22 cellular contexts compared by ENCODE assay signal in genomic region chr19:11652492-11652891, GRCh38. TPM values are rescaled to one million over a fixed set of nuclear protein-coding genes. Genes with fewer than 3 reads are reported as not detected.
A peak's percentile ranks its signal among the peaks of the same experiment; 100 is the strongest.
DNase-seq lines count a peak whose midpoint lies in the region; ATAC-seq, FAIRE-seq and TF ChIP-seq lines count a peak whose summit lies in the region.
"Had no signal": no experiment of that assay in that cellular context is flagged by ENCODE, and none has a peak within 500 bp of the region (broad histone marks: within the 10 kb centered on the region; RNA-seq: fewer than 3 reads in every experiment).

No MANE protein-coding gene starts in this region.

- peaks cover 75% of the 10 kb centered on the region for H3K36me3 Mint-ChIP-seq in progenitor cell of endocrine pancreas (ENCODE audit: insufficient read depth)

- ATAC-seq in HepG2: no peak
- no peak for ATAC-seq in right lobe of liver
- ATAC-seq in K562: no peak
- no peak for ATAC-seq in esophagus mucosa
- ATAC-seq: CD8-positive, alpha-beta T cell had no signal

- no peaks in the 10 kb centered on the region for H3K27me3 Mint-ChIP-seq in progenitor cell of endocrine pancreas
- H3K27me3 Mint-ChIP-seq: B cell had no signal

- no peak for TF ChIP-seq POLR2A in HepG2 (IDR thresholded peaks at IDR 0.05; ENCODE audit: insufficient read depth in 1 of 2, low read depth in 2 of 2, low read length in 2 of 2)
- TF ChIP-seq POLR2A in right lobe of liver (IDR thresholded peaks at IDR 0.05): no peak
- TF ChIP-seq POLR2A in K562 (conservative IDR thresholded peaks at IDR 0.05): no peak

- H3K79me2 ChIP-seq in HepG2 (ENCODE audit: insufficient read depth, low read length) (no peaks in the 10 kb centered on the region), K562 (ENCODE audit: control insufficient read depth, insufficient read depth, low read length) (no peaks in the 10 kb centered on the region; the same call in 2 of the 3 replicates), PC-9 (ENCODE audit: low read depth) (no peaks in the 10 kb centered on the region)

- no peak for TF ChIP-seq CTCF in HepG2 (CRISPR knock-in tag; IDR thresholded peaks at IDR 0.05)
- TF ChIP-seq CTCF in right lobe of liver (IDR thresholded peaks at IDR 0.05): no peak
- TF ChIP-seq CTCF in K562 (IDR thresholded peaks at IDR 0.05 in 2 of 3, conservative IDR thresholded peaks at IDR 0.05 in 1 of 3; ENCODE audit: insufficient read depth in 2 of 3, low read depth in 1 of 3, low read length in 3 of 3): no peak
- TF ChIP-seq CTCF in progenitor cell of endocrine pancreas (IDR thresholded peaks at IDR 0.05; ENCODE audit: unreplicated experiment): no peak
- TF ChIP-seq CTCF in PC-9 (conservative IDR thresholded peaks at IDR 0.05): no peak

- H2AFZ ChIP-seq in HepG2 (ENCODE audit: low read length) (no peak overlapping the region), K562 (ENCODE audit: low read depth, low read length) (no peak overlapping the region), PC-9 (no peak overlapping the region)

- H3K4me3 Mint-ChIP-seq in progenitor cell of endocrine pancreas (ENCODE audit: low read depth): no peak overlapping the region
- H3K4me3 Mint-ChIP-seq: B cell; CD14-positive monocyte; CD8-positive, alpha-beta T cell; H9; HFFc6 had no signal

- no peaks in the 10 kb centered on the region for H3K9me1 ChIP-seq in K562 (ENCODE audit: control insufficient read depth, insufficient read depth, low read length)

- CTCF ChIA-PET in HepG2 (lab: Yijun Ruan, JAX; ENCODE audit: low intra/inter-chr PET ratio, low total read pairs) (no interaction called here), K562 (lab: Yijun Ruan, JAX; ENCODE audit: low intra/inter-chr PET ratio) (interaction anchor here (0.6 kb wide), 1 partner anchor 534 kb away, joined by 3 read pairs; no protein-coding TSS in a partner anchor), PC-9 (lab: Charles Lee) (no interaction called here)

- no peak for TF ChIP-seq RAD21 in HepG2 (CRISPR knock-in tag; IDR thresholded peaks at IDR 0.05)
- TF ChIP-seq RAD21 in K562 (CRISPR knock-in tag; conservative IDR thresholded peaks at IDR 0.05 in 1 of 2, IDR thresholded peaks at IDR 0.05 in 1 of 2): no peak

- WGBS in HepG2 (ENCODE audit: low lambda C conversion rate): 96% methylated on average over 6 of the region's 6 CpGs
- WGBS in right lobe of liver (ENCODE audit: insufficient coverage, low coverage, low lambda C conversion rate, missing lambda C conversion rate): 90% methylated on average over 6 of the region's 6 CpGs
- 80% methylated on average over 6 of the region's 6 CpGs for WGBS in K562 (ENCODE audit: insufficient coverage, low coverage, missing lambda C conversion rate)

- H3K27me3 ChIP-seq in HepG2 (ENCODE audit: control insufficient read depth in 1 of 2, insufficient read depth in 2 of 2, low read length in 2 of 2): no peaks in the 10 kb centered on the region
- H3K27me3 ChIP-seq in right lobe of liver: no peaks in the 10 kb centered on the region
- H3K27me3 ChIP-seq in K562 (ENCODE audit: control insufficient read depth in 2 of 2, insufficient read depth in 2 of 2, low read length in 2 of 2): no peaks in the 10 kb centered on the region
- H3K27me3 ChIP-seq in PC-9 (ENCODE audit: insufficient read depth, low read depth): no peaks in the 10 kb centered on the region

- H3K9me3 ChIP-seq in HepG2 (ENCODE audit: low read length): no peaks in the 10 kb centered on the region
- H3K9me3 ChIP-seq in right lobe of liver: peaks cover 0 to 18% (median 6%) of the 10 kb centered on the region in 4 donors
- H3K9me3 ChIP-seq in K562 (replicated peaks; ENCODE audit: control insufficient read depth, insufficient read depth, low read depth, low read length): peaks cover 17% of the 10 kb centered on the region
- peaks cover 43% of the 10 kb centered on the region; the same call in 1 of the 2 replicates for H3K9me3 ChIP-seq in PC-9 (ENCODE audit: insufficient read depth, low read depth)

- H3K9me2 ChIP-seq in PC-9 (ENCODE audit: insufficient read depth): no peaks in the 10 kb centered on the region

- H4K20me1 ChIP-seq in HepG2 (ENCODE audit: insufficient read depth, low read length) (no peaks in the 10 kb centered on the region), K562 (replicated peaks; ENCODE audit: control insufficient read depth, insufficient read depth, low read length) (no peaks in the 10 kb centered on the region), PC-9 (ENCODE audit: insufficient read depth) (no peaks in the 10 kb centered on the region)

- peaks cover 8% of the 10 kb centered on the region for H3K4me1 ChIP-seq in HepG2 (ENCODE audit: insufficient read depth, low read length)
- H3K4me1 ChIP-seq in right lobe of liver: no peaks in the 10 kb centered on the region
- H3K4me1 ChIP-seq in K562 (replicated peaks in 1 of 2; ENCODE audit: control insufficient read depth in 2 of 2, insufficient read depth in 2 of 2, low read length in 2 of 2): no peaks in the 10 kb centered on the region
- H3K4me1 ChIP-seq in PC-9 (replicated peaks; ENCODE audit: insufficient read depth): peaks cover 7% of the 10 kb centered on the region

- no peak overlapping the region for H3K27ac ChIP-seq in HepG2 (ENCODE audit: extremely low read length, insufficient read depth, low read length)
- no peak overlapping the region for H3K27ac ChIP-seq in right lobe of liver
- no peak overlapping the region for H3K27ac ChIP-seq in K562 (ENCODE audit: extremely low read depth, low read depth, low read length)
- H3K27ac ChIP-seq in PC-9: no peak overlapping the region

- H3F3A ChIP-seq in PC-9 (ENCODE audit: insufficient read depth, low read depth): no peaks in the 10 kb centered on the region

- H3K4me2 ChIP-seq in HepG2 (ENCODE audit: low read depth, low read length) (no peak overlapping the region), K562 (ENCODE audit: insufficient read depth, low read length) (no peak overlapping the region), PC-9 (no peak overlapping the region)

- peaks cover 2 to 11% of the 10 kb centered on the region in 2 experiments; a peak in 2 of 5 replicates for H3K36me3 ChIP-seq in HepG2 (replicated peaks in 1 of 2; ENCODE audit: control insufficient read depth in 1 of 2, insufficient read depth in 2 of 2, low read length in 2 of 2)
- H3K36me3 ChIP-seq in right lobe of liver: peaks cover 0 to 12% (median 5%) of the 10 kb centered on the region in 4 donors
- H3K36me3 ChIP-seq in K562 (ENCODE audit: control insufficient read depth, insufficient read depth, low read length): peaks cover 37% of the 10 kb centered on the region
- H3K36me3 ChIP-seq in PC-9 (ENCODE audit: low read depth): peaks cover 13% of the 10 kb centered on the region

- BruUV-seq in HepG2 (replicated peaks; lab: Mats Ljungman, UMichigan) (TSS peak; percentile 39), K562 (replicated peaks; lab: Mats Ljungman, UMichigan) (TSS peak; percentile 34), PC-9 (replicated peaks; lab: Mats Ljungman, UMichigan) (no TSS peak)

- in situ Hi-C loops in HepG2 (cut with HindIII; ENCODE audit: extremely low pct_ligation_motif_present, low pct_unique_long_range_greater_than_20kb) (no loop called here), K562 (cut with MboI) (no loop called here)

- H3K4me3 ChIP-seq in HepG2 (replicated peaks in 1 of 3; ENCODE audit: insufficient read depth in 1 of 3, low read depth in 2 of 3, low read length in 3 of 3) (no peak overlapping the region), right lobe of liver (no peak overlapping the region), K562 (no peak overlapping the region), PC-9 (no peak overlapping the region)

- peaks cover 53% of the 10 kb centered on the region for H3K9me3 Mint-ChIP-seq in progenitor cell of endocrine pancreas (ENCODE audit: low read depth)

- H3K9ac ChIP-seq in HepG2 (ENCODE audit: insufficient read depth, low read depth, low read length) (no peak overlapping the region), K562 (ENCODE audit: insufficient read depth in 1 of 2, low read depth in 2 of 2, low read length in 2 of 2) (no peak overlapping the region)

- FAIRE-seq in HepG2 (lab: Jason Lieb, UNC) (no peak), K562 (lab: Jason Lieb, UNC) (no peak)
- FAIRE-seq: G401.6, GM12892, GM19239 had no signal

- peak overlapping the region; percentile 53 for H3K27ac Mint-ChIP-seq in progenitor cell of endocrine pancreas
- H3K27ac Mint-ChIP-seq: B cell; CD14-positive monocyte; CD8-positive, alpha-beta T cell; H9; HFFc6 had no signal

- POLR2A ChIA-PET in HepG2 (lab: Yijun Ruan, JAX): no interaction called here
- POLR2A ChIA-PET in K562 (lab: Yijun Ruan, JAX): no interaction called here
- POLR2A ChIA-PET in PC-9 (lab: Charles Lee; ENCODE audit: unreplicated experiment): no interaction called here

- DNase-seq in HepG2 (ENCODE audit: low spot score): no peak
- DNase-seq in right lobe of liver: no peak
- DNase-seq in M059J (ENCODE audit: low read depth): peak; percentile 7
- no peak for DNase-seq in K562 (ENCODE audit: extremely low read depth in 1 of 4, low spot score in 3 of 4)
- DNase-seq in progenitor cell of endocrine pancreas (ENCODE audit: low spot score, unreplicated experiment): no peak
- DNase-seq in PC-9: no peak
- no peak for DNase-seq in AML-193 (lab: John Stamatoyannopoulos, UW)
- DNase-seq: ACHN; CD8-positive, alpha-beta T cell; COR-L47; DMS79 treated with DMSO at 0.1 percent for 48 hours; EL; GOT3; H9; HFFc6; KG1 had no signal

- no peak for TF ChIP-seq EP300 in HepG2 (IDR thresholded peaks at IDR 0.05; ENCODE audit: low read depth in 2 of 2, low read length in 2 of 2)
- no peak for TF ChIP-seq EP300 in HepG2 (CRISPR knock-in tag; IDR thresholded peaks at IDR 0.05; ENCODE audit: borderline replicate concordance)
- TF ChIP-seq EP300 in K562 (IDR thresholded peaks at IDR 0.05; ENCODE audit: low read length): no peak

- H3K4me1 Mint-ChIP-seq in progenitor cell of endocrine pancreas (ENCODE audit: low read depth): no peaks in the 10 kb centered on the region
- H3K4me1 Mint-ChIP-seq: B cell, CD14-positive monocyte, H9 had no signal

- intact Hi-C loops in HepG2 (cut with micrococcal nuclease; ENCODE audit: unreplicated experiment): no loop called here
- intact Hi-C loops in right lobe of liver (cut with DNase I): no loop called here
- intact Hi-C loops in K562 (cut with micrococcal nuclease): no loop called here
- intact Hi-C loops in PC-9 (cut with micrococcal nuclease; ENCODE audit: unreplicated experiment): no loop called here

RNA-seq across cellular contexts. Expression of gene ZNF627, which starts 55.2 kb away (rescaled TPM):
- 12.7 and 14.2 TPM in 2 replicates for total RNA-seq in HepG2 (2016; rRNA removed; fragmentation: Illumina TruSeq; extraction: Trizol)
- 3.0 and 3.1 TPM in 2 replicates for total RNA-seq in HepG2 (2016; cell fraction: cytosol; rRNA removed; fragmentation: Illumina TruSeq; extraction: Trizol; ENCODE audit: low read depth)
- total RNA-seq in HepG2 (2016; cell fraction: insoluble cytoplasmic fraction; rRNA removed; fragmentation: Illumina TruSeq; extraction: Trizol): 13.5 and 18.6 TPM in 2 replicates
- 9.4 and 10.1 TPM in 2 replicates for total RNA-seq in HepG2 (2016; cell fraction: membrane; rRNA removed; fragmentation: Illumina TruSeq; extraction: Trizol)
- total RNA-seq in HepG2 (2016; cell fraction: nucleus; rRNA removed; fragmentation: Illumina TruSeq; extraction: Trizol): 8.8 and 9.3 TPM in 2 replicates
- 4.2 and 4.5 TPM in 2 replicates for polyA plus RNA-seq in HepG2 (2011; rRNA removed)
- 2.2 and 4.3 TPM in 2 replicates for polyA plus RNA-seq in HepG2 (2011; cell fraction: cytosol; rRNA removed)
- polyA plus RNA-seq in HepG2 (2011; cell fraction: nucleus; rRNA removed): 2.8 and 3.3 TPM in 2 replicates
- polyA plus RNA-seq in HepG2 (2012): 6.0 and 6.4 TPM in 2 replicates
- polyA plus RNA-seq in HepG2 (2016; cell fraction: cytosol; fragmentation: Illumina TruSeq; extraction: Trizol; ENCODE audit: low read depth): 1.1 and 1.4 TPM in 2 replicates
- 7.3 and 8.2 TPM in 2 replicates for polyA plus RNA-seq in HepG2 (2016; cell fraction: insoluble cytoplasmic fraction; fragmentation: Illumina TruSeq; extraction: Trizol; ENCODE audit: low read depth)
- 3.4 TPM in 2 replicates for polyA plus RNA-seq in HepG2 (2016; cell fraction: membrane; fragmentation: Illumina TruSeq; extraction: Trizol; ENCODE audit: low read depth)
- polyA plus RNA-seq in HepG2 (2016; cell fraction: nucleus; fragmentation: Illumina TruSeq; extraction: Trizol; ENCODE audit: insufficient read depth, low read depth): 6.6 and 8.4 TPM in 2 replicates
- polyA minus RNA-seq in HepG2 (2011; rRNA and poly(A)+ RNA removed; ENCODE audit: low replicate concordance): 4.3 and 4.4 TPM in 2 replicates
- 6.4 and 8.8 TPM in 2 replicates for polyA minus RNA-seq in HepG2 (2011; cell fraction: cytosol; rRNA and poly(A)+ RNA removed)
- polyA minus RNA-seq in HepG2 (2011; cell fraction: nucleus; rRNA and poly(A)+ RNA removed): 10.3 TPM in 2 replicates
- 1 to 10 TPM; 2.7 to 5.4 (median 4.6) TPM for total RNA-seq in right lobe of liver
- 10.6 and 22.6 TPM in 2 replicates for total RNA-seq in M059J (2014; rRNA removed; shearing (Covaris generic))
- 24.3 and 45.7 TPM in 2 replicates for total RNA-seq in K562 (2011; cell fraction: chromatin; rRNA removed; ENCODE audit: low replicate concordance)
- 18.7 and 22.2 TPM in 2 replicates for total RNA-seq in K562 (2011; cell fraction: nucleolus; rRNA removed)
- total RNA-seq in K562 (2011; cell fraction: nucleoplasm; rRNA removed): 21.5 and 27.6 TPM in 2 replicates
- total RNA-seq in K562 (2014; rRNA removed): 7.0 and 7.5 TPM in 2 replicates
- 16.6 and 21.7 TPM in 2 replicates for total RNA-seq in K562 (2014; rRNA removed; fragmentation: Illumina TruSeq; extraction: Trizol)
- 13.1 and 14.3 TPM in 2 replicates for total RNA-seq in K562 (2015; rRNA removed; fragmentation: Illumina TruSeq; extraction: Trizol)
- total RNA-seq in K562 (2021): 10.0 and 10.6 TPM in 2 replicates
- polyA plus RNA-seq in K562 (2011; rRNA removed): 16.5 and 19.9 TPM in 2 replicates
- polyA plus RNA-seq in K562 (2011; cell fraction: cytosol; rRNA removed): 5.5 and 10.6 TPM in 2 replicates
- 9.8 and 12.6 TPM in 2 replicates for polyA plus RNA-seq in K562 (2011; cell fraction: nucleus; rRNA removed)
- 6.5 and 11.4 TPM in 2 replicates for polyA plus RNA-seq in K562 (2012)
- 11.0 and 11.7 TPM in 2 replicates for polyA plus RNA-seq in K562 (2014; fragmentation: Illumina TruSeq; extraction: Trizol)
- 1 to 10 TPM; 6.6 to 6.9 TPM for polyA plus RNA-seq in K562 (2014; fragmentation: Nextera tagmentation; extraction: Ambion mirVana)
- 5.6 and 6.4 TPM in 2 replicates for polyA plus RNA-seq in K562 (2014; rRNA removed)
- 30.8 and 38.6 TPM in 2 replicates for polyA minus RNA-seq in K562 (2011; rRNA and poly(A)+ RNA removed)
- 9.9 and 10.5 TPM in 2 replicates for polyA minus RNA-seq in K562 (2011; cell fraction: cytosol; rRNA and poly(A)+ RNA removed)
- polyA minus RNA-seq in K562 (2011; cell fraction: nucleus; rRNA and poly(A)+ RNA removed): 5.8 and 14.1 TPM in 2 replicates
- 31.9 and 33.6 TPM in 2 replicates for total RNA-seq in progenitor cell of endocrine pancreas
- 11.4 and 12.6 TPM in 2 replicates for total RNA-seq in PC-9 (2021)
- 4.1 TPM for total RNA-seq in esophagus mucosa

Comparison
In these comparisons a context has a peak if more than half of its experiments do, and no peak if none do; other contexts are left out.
1. Of the 241 proteins assayed by ChIP-seq in both HepG2 and K562: peak only in HepG2: none; only in K562: ADNP, CBX1, NFRKB and ZFX; in both: none; in neither: 235; mixed calls (peak in some experiments, not most) for 2.